ENCODE assay signal across 21 cellular contexts in genomic region chr20:46154796-46155195, GRCh38. TPM values are rescaled to one million over a fixed set of nuclear protein-coding genes. Genes with fewer than 3 reads are reported as not detected.
DNase-seq lines count a peak whose midpoint lies in the region; ATAC-seq, FAIRE-seq and TF ChIP-seq lines count a peak whose summit lies in the region.
"Had no signal": no experiment of that assay in that cellular context is flagged by ENCODE, and none has a peak within 500 bp of the region (broad histone marks: within the 10 kb centered on the region; RNA-seq: fewer than 3 reads in every experiment).

No MANE protein-coding gene starts in this region.

- no peak overlapping the region for H3K4me2 ChIP-seq in neuronal stem cell (ENCODE audit: insufficient read depth, low read length, poor library complexity, severe bottlenecking)
- H3K4me2 ChIP-seq in GM23338 = no peak overlapping the region
- H3K4me2 ChIP-seq: BLaER1 treated with 17β-estradiol and CSF1 and Interleukin-3, amounts not matched to agents 10 nM and 100 nM had no signal

- H3K79me2 ChIP-seq in GM23338 (replicated peaks; ENCODE audit: insufficient read depth) = no peaks in the 10 kb centered on the region

- no peak overlapping the region for H3K14ac ChIP-seq in neuronal stem cell (ENCODE audit: low read length)

- H3K36me3 ChIP-seq in neuronal stem cell (replicated peaks in 1 of 2; ENCODE audit: control insufficient read depth in 2 of 2, insufficient read depth in 2 of 2, low read length in 2 of 2) = no peaks in the 10 kb centered on the region
- no peaks in the 10 kb centered on the region for H3K36me3 ChIP-seq in GM23338 (ENCODE audit: insufficient read depth)
- H3K36me3 ChIP-seq: BLaER1 treated with 17β-estradiol and CSF1 and Interleukin-3, amounts not matched to agents 10 nM and 100 nM had no signal

- no peak for DNase-seq in HTR-8/SVneo (ENCODE audit: insufficient read length, low spot score)
- no peak for DNase-seq in neuronal stem cell (ENCODE audit: low spot score)
- no peak for DNase-seq in GM23338 (ENCODE audit: low spot score)
- DNase-seq in Ammon's horn (ENCODE audit: low spot score) = no peak
- DNase-seq in GM12891 (ENCODE audit: insufficient read length, low spot score) = no peak
- DNase-seq: 8988T; ACHN; Caco-2; Calu3; CD4-positive, alpha-beta T cell; CD8-positive, alpha-beta T cell; DMS79 treated with DMSO at 0.1 percent for 48 hours; GF-D8 had no signal

- FAIRE-seq in HTR-8/SVneo (lab: Jason Lieb, UNC) (peak; percentile 31), GM12891 (lab: Jason Lieb, UNC) (no peak)
- FAIRE-seq: A204.1, D721Med, G401.6, GM12892, GM18507 had no signal

- peak overlapping the region; percentile 22 for H2AK5ac ChIP-seq in neuronal stem cell (ENCODE audit: low read depth, low read length)

- no peak overlapping the region for H3K27ac Mint-ChIP-seq in GM23338
- H3K27ac Mint-ChIP-seq: B cell; CD4-positive, alpha-beta T cell; CD8-positive, alpha-beta T cell had no signal

- H3K9me2 ChIP-seq in GM23338 (ENCODE audit: insufficient read depth) = no peaks in the 10 kb centered on the region

- H3K9me3 Mint-ChIP-seq in GM23338 = no peaks in the 10 kb centered on the region
- H3K9me3 Mint-ChIP-seq: CD4-positive, alpha-beta T cell; CD8-positive, alpha-beta T cell had no signal

- H3K4me3 ChIP-seq in neuronal stem cell (ENCODE audit: low read length in 2 of 2) = no peak overlapping the region
- H3K4me3 ChIP-seq in GM23338 = no peak overlapping the region
- H3K4me3 ChIP-seq: BLaER1 treated with 17β-estradiol and CSF1 and Interleukin-3, amounts not matched to agents 10 nM and 100 nM had no signal

- H2BK120ac ChIP-seq in neuronal stem cell (ENCODE audit: low read depth, low read length) = no peak overlapping the region

- no peak overlapping the region for H3K23ac ChIP-seq in neuronal stem cell (ENCODE audit: low read depth, low read length, poor library complexity)

- H2BK15ac ChIP-seq in neuronal stem cell (ENCODE audit: low read length) = no peak overlapping the region

- H3K27me3 ChIP-seq in neuronal stem cell (ENCODE audit: control insufficient read depth in 3 of 3, insufficient read depth in 3 of 3, low read depth in 1 of 3, low read length in 3 of 3) (peaks cover 0 to 39% (median 0%) of the 10 kb centered on the region in 3 experiments), GM23338 (ENCODE audit: insufficient read depth) (no peaks in the 10 kb centered on the region)
- H3K27me3 ChIP-seq: BLaER1 treated with 17β-estradiol and CSF1 and Interleukin-3, amounts not matched to agents 10 nM and 100 nM had no signal

- no peaks in the 10 kb centered on the region for H3K79me1 ChIP-seq in neuronal stem cell (ENCODE audit: low read depth, low read length)

- H3K36me3 Mint-ChIP-seq in GM23338 (ENCODE audit: low read depth) = no peaks in the 10 kb centered on the region
- H3K36me3 Mint-ChIP-seq: CD8-positive, alpha-beta T cell had no signal

- no peaks in the 10 kb centered on the region for H3F3A ChIP-seq in GM23338 (replicated peaks; ENCODE audit: low read depth)

- WGBS in neuronal stem cell (ENCODE audit: extremely low coverage in 2 of 2, insufficient read length in 2 of 2, insufficient replicate concordance in 1 of 2), 2 donors = no CpG with 5 or more reads among the region's 2 CpGs

- no peaks in the 10 kb centered on the region for H4K20me1 ChIP-seq in GM23338 (replicated peaks; ENCODE audit: insufficient read depth)

- ATAC-seq in GM23338 = no peak
- ATAC-seq: CD8-positive, alpha-beta T cell had no signal

- TF ChIP-seq CTCF in GM23338 (conservative IDR thresholded peaks at IDR 0.05; ENCODE audit: low read depth in 2 of 2) = no peak

- H2BK12ac ChIP-seq in neuronal stem cell (ENCODE audit: low read length) = no peak overlapping the region

- no peak overlapping the region for H4K91ac ChIP-seq in neuronal stem cell (ENCODE audit: low read depth, low read length, poor library complexity)

- H3K4me1 ChIP-seq in neuronal stem cell (ENCODE audit: control insufficient read depth in 2 of 2, insufficient read depth in 1 of 2, low read depth in 1 of 2, low read length in 2 of 2) (peaks cover 0 to 3% of the 10 kb centered on the region in 2 donors), GM23338 (ENCODE audit: insufficient read depth) (no peaks in the 10 kb centered on the region)
- H3K4me1 ChIP-seq: Caco-2 had no signal

- H2AFZ ChIP-seq in neuronal stem cell (ENCODE audit: low read length) (no peak overlapping the region), GM23338 (no peak overlapping the region)

- no peak overlapping the region for H3K4ac ChIP-seq in neuronal stem cell (ENCODE audit: low read length)

- no peak for TF ChIP-seq POLR2A in GM12891 (IDR thresholded peaks at IDR 0.05; ENCODE audit: low read depth, low read length)

- no peak overlapping the region for H3K4me3 Mint-ChIP-seq in GM23338
- H3K4me3 Mint-ChIP-seq: B cell; CD4-positive, alpha-beta T cell; CD8-positive, alpha-beta T cell had no signal

- no peaks in the 10 kb centered on the region for H3K27me3 Mint-ChIP-seq in GM23338 (ENCODE audit: insufficient read depth, low read depth, poor library complexity)

- H3K9me3 ChIP-seq in neuronal stem cell (replicated peaks in 1 of 2; ENCODE audit: control insufficient read depth in 2 of 2, insufficient read depth in 1 of 2, low read depth in 1 of 2, low read length in 2 of 2) = no peaks in the 10 kb centered on the region
- H3K9me3 ChIP-seq: BLaER1 treated with 17β-estradiol and CSF1 and Interleukin-3, amounts not matched to agents 10 nM and 100 nM; Caco-2 had no signal

- no peak overlapping the region for H3K9ac ChIP-seq in neuronal stem cell (ENCODE audit: low read depth, low read length, poor library complexity)
- H3K9ac ChIP-seq: BLaER1 treated with 17β-estradiol and CSF1 and Interleukin-3, amounts not matched to agents 10 nM and 100 nM had no signal

- H3K4me1 Mint-ChIP-seq in GM23338 = peaks cover 9% of the 10 kb centered on the region; the same call in 2 of the 3 replicates
- H3K4me1 Mint-ChIP-seq: B cell had no signal

- no peak overlapping the region for H4K8ac ChIP-seq in neuronal stem cell (ENCODE audit: low read depth, low read length)

- H3K18ac ChIP-seq in neuronal stem cell (ENCODE audit: low read length) = peak overlapping the region; percentile 7

- no peak overlapping the region for H2BK5ac ChIP-seq in neuronal stem cell (ENCODE audit: low read length)

- H3K27ac ChIP-seq in neuronal stem cell (replicated peaks; ENCODE audit: low read length) = no peak overlapping the region
- H3K27ac ChIP-seq in GM23338 (ENCODE audit: low read depth) = no peak overlapping the region
- H3K27ac ChIP-seq: BLaER1 treated with 17β-estradiol and CSF1 and Interleukin-3, amounts not matched to agents 10 nM and 100 nM; C4-2B had no signal

TF ChIP-seq in GM23338, 12 proteins besides CTCF, POLR2A, EP300 and RAD21 (continues in another document):
- TF ChIP-seq CREB1 (CRISPR knock-in tag; IDR thresholded peaks at IDR 0.05; ENCODE audit: low read depth) = no peak

TF ChIP-seq in GM12891, 5 proteins besides CTCF, POLR2A, EP300 and RAD21:
- TF ChIP-seq TAF1 (IDR thresholded peaks at IDR 0.05; ENCODE audit: low read depth, low read length) (no peak), PAX5 (IDR thresholded peaks at IDR 0.05; ENCODE audit: insufficient read depth, low read length, severe bottlenecking) (no peak), POLR2AphosphoS5 (IDR thresholded peaks at IDR 0.05; ENCODE audit: low read depth, low read length) (no peak)

RNA-seq across cellular contexts. Expression of gene CD40, which starts 36.7 kb away (rescaled TPM):
- 5.5 TPM for polyA plus RNA-seq in neuronal stem cell (2013, experiment 1 of 2)
- 6.2 TPM for polyA plus RNA-seq in neuronal stem cell (2013, experiment 2 of 2)
- total RNA-seq in GM23338 (2014; rRNA removed; shearing (Covaris generic)) = 9.9 and 15.4 TPM in 2 replicates
- polyA plus RNA-seq in GM23338 (2016; fragmentation: Nextera tagmentation; extraction: Ambion mirVana) = 17.9 and 18.9 TPM in 2 replicates
- polyA plus RNA-seq in GM12891 (2012; ENCODE audit: low read depth, missing spikeins) = 130 TPM
- total RNA-seq: Caco-2 had no signal
